In genomic region chr9:71115448-71115975, GRCh38 we compare ENCODE assay signal across 30 cellular contexts. TPM values are rescaled to one million over a fixed set of nuclear protein-coding genes. Genes with fewer than 3 reads are reported as not detected.
"Had no signal": no experiment of that assay in that cellular context is flagged by ENCODE, and none has a peak within 500 bp of the region (broad histone marks: within the 10 kb centered on the region; RNA-seq: fewer than 3 reads in every experiment).

No MANE protein-coding gene starts in this region.

- H3K4me3 ChIP-seq: breast epithelium, heart right ventricle, left ventricle myocardium inferior, skin epidermis, uterus had no signal

- H3K27ac ChIP-seq: breast epithelium, heart right ventricle, left ventricle myocardium inferior, skin epidermis, uterus, WERI-Rb-1 had no signal

- ATAC-seq: activated naive CD8-positive, alpha-beta T cell treated with anti-CD3 and anti-CD28 coated beads, Interleukin-2, amount 50 U/mL, for 24 hours; activated T-helper 17 cell treated with anti-CD3 and anti-CD28 coated beads, Interleukin-2, amount 50 U/mL, for 72 hours; esophagus mucosa; heart right ventricle; naive thymus-derived CD4-positive, alpha-beta T cell; sciatic nerve; stimulated activated effector memory CD8-positive, alpha-beta T cell treated with anti-CD3 and anti-CD28 coated beads, Interleukin-12 subunit alpha, Interleukin-12 subunit beta, amount 100 ng/mL, for 72 hours had no signal

- H3K9me3 ChIP-seq: breast epithelium, heart right ventricle, left ventricle myocardium inferior, uterus had no signal

- H3K27ac Mint-ChIP-seq: activated CD4-positive, alpha-beta memory T cell treated with anti-CD3 and anti-CD28 coated beads for 36 hours; activated CD4-positive, alpha-beta T cell treated with anti-CD3 and anti-CD28 coated beads, Interleukin-2, amount 10 ng/mL, durations not matched to agents 24 days and 14 days; activated naive CD4-positive, alpha-beta T cell treated with anti-CD3 and anti-CD28 coated beads, Interleukin-2, amount 50 U/mL, for 24 hours; activated naive CD8-positive, alpha-beta T cell treated with anti-CD3 and anti-CD28 coated beads, Interleukin-2, amount 50 U/mL, for 24 hours; activated T-cell treated with anti-CD3 and anti-CD28 coated beads, Interleukin-2, amount 50 U/mL, for 24 hours; activated T-helper 17 cell treated with anti-CD3 and anti-CD28 coated beads, Interleukin-2, amount 50 U/mL, for 72 hours; endodermal cell; naive thymus-derived CD4-positive, alpha-beta T cell; stimulated activated effector memory CD8-positive, alpha-beta T cell treated with anti-CD3 and anti-CD28 coated beads, Interleukin-12 subunit alpha, Interleukin-12 subunit beta, amount 100 ng/mL, for 72 hours; stimulated activated naive CD8-positive, alpha-beta T cell treated with anti-CD3 and anti-CD28 coated beads, Interleukin-15, Interleukin-2, amounts not matched to agents 100 ng/mL and 50 ng/mL, for 24 hours; T-helper 1 cell treated with Interleukin-12 subunit alpha and Interleukin-12 subunit beta and Interleukin-4 antibody, amounts not matched to agents 30 μg/mL and 1 μg/mL, for 36 hours; type B pancreatic cell had no signal

- H3K27me3 ChIP-seq: uterus had no signal

- H3K36me3 Mint-ChIP-seq: activated CD4-positive, alpha-beta memory T cell treated with anti-CD3 and anti-CD28 coated beads for 36 hours; activated naive CD4-positive, alpha-beta T cell treated with anti-CD3 and anti-CD28 coated beads, Interleukin-2, amount 50 U/mL, for 24 hours; naive thymus-derived CD4-positive, alpha-beta T cell; stimulated activated effector memory CD8-positive, alpha-beta T cell treated with anti-CD3 and anti-CD28 coated beads, Interleukin-12 subunit alpha, Interleukin-12 subunit beta, amount 100 ng/mL, for 72 hours; type B pancreatic cell had no signal

- H3K9me3 Mint-ChIP-seq: activated CD4-positive, alpha-beta memory T cell treated with anti-CD3 and anti-CD28 coated beads for 36 hours; activated CD4-positive, alpha-beta T cell treated with anti-CD3 and anti-CD28 coated beads, Interleukin-2, amount 10 ng/mL, durations not matched to agents 24 days and 14 days; activated naive CD4-positive, alpha-beta T cell treated with anti-CD3 and anti-CD28 coated beads, Interleukin-2, amount 50 U/mL, for 24 hours; activated naive CD8-positive, alpha-beta T cell treated with anti-CD3 and anti-CD28 coated beads, Interleukin-2, amount 50 U/mL, for 24 hours; activated T-cell treated with anti-CD3 and anti-CD28 coated beads, Interleukin-2, amount 50 U/mL, for 24 hours; activated T-helper 17 cell treated with anti-CD3 and anti-CD28 coated beads, Interleukin-2, amount 50 U/mL, for 72 hours; endodermal cell; stimulated activated effector memory CD8-positive, alpha-beta T cell treated with anti-CD3 and anti-CD28 coated beads, Interleukin-12 subunit alpha, Interleukin-12 subunit beta, amount 100 ng/mL, for 72 hours; stimulated activated naive CD8-positive, alpha-beta T cell treated with anti-CD3 and anti-CD28 coated beads, Interleukin-15, Interleukin-2, amounts not matched to agents 100 ng/mL and 50 ng/mL, for 24 hours; T-helper 1 cell treated with Interleukin-12 subunit alpha and Interleukin-12 subunit beta and Interleukin-4 antibody, amounts not matched to agents 30 μg/mL and 1 μg/mL, for 36 hours; type B pancreatic cell had no signal

- H3K4me3 Mint-ChIP-seq: activated CD4-positive, alpha-beta memory T cell treated with anti-CD3 and anti-CD28 coated beads for 36 hours; activated CD4-positive, alpha-beta T cell treated with anti-CD3 and anti-CD28 coated beads, Interleukin-2, amount 10 ng/mL, durations not matched to agents 24 days and 14 days; activated naive CD4-positive, alpha-beta T cell treated with anti-CD3 and anti-CD28 coated beads, Interleukin-2, amount 50 U/mL, for 24 hours; activated naive CD8-positive, alpha-beta T cell treated with anti-CD3 and anti-CD28 coated beads, Interleukin-2, amount 50 U/mL, for 24 hours; activated T-cell treated with anti-CD3 and anti-CD28 coated beads, Interleukin-2, amount 50 U/mL, for 24 hours; activated T-helper 17 cell treated with anti-CD3 and anti-CD28 coated beads, Interleukin-2, amount 50 U/mL, for 72 hours; endodermal cell; naive thymus-derived CD4-positive, alpha-beta T cell; neural crest cell; stimulated activated effector memory CD8-positive, alpha-beta T cell treated with anti-CD3 and anti-CD28 coated beads, Interleukin-12 subunit alpha, Interleukin-12 subunit beta, amount 100 ng/mL, for 72 hours; stimulated activated naive CD8-positive, alpha-beta T cell treated with anti-CD3 and anti-CD28 coated beads, Interleukin-15, Interleukin-2, amounts not matched to agents 100 ng/mL and 50 ng/mL, for 24 hours; T-helper 1 cell treated with Interleukin-12 subunit alpha and Interleukin-12 subunit beta and Interleukin-4 antibody, amounts not matched to agents 30 μg/mL and 1 μg/mL, for 36 hours; type B pancreatic cell had no signal

- H3K27me3 Mint-ChIP-seq: activated CD4-positive, alpha-beta memory T cell treated with anti-CD3 and anti-CD28 coated beads for 36 hours; activated CD4-positive, alpha-beta T cell treated with anti-CD3 and anti-CD28 coated beads, Interleukin-2, amount 10 ng/mL, durations not matched to agents 24 days and 14 days; activated naive CD8-positive, alpha-beta T cell treated with anti-CD3 and anti-CD28 coated beads, Interleukin-2, amount 50 U/mL, for 24 hours had no signal

- H3K36me3 ChIP-seq: breast epithelium, heart right ventricle, left ventricle myocardium inferior, uterus, WERI-Rb-1 had no signal

- H3K4me1 ChIP-seq: breast epithelium, heart right ventricle, left ventricle myocardium inferior, uterus had no signal

- H3K4me1 Mint-ChIP-seq: activated CD4-positive, alpha-beta T cell treated with anti-CD3 and anti-CD28 coated beads, Interleukin-2, amount 10 ng/mL, durations not matched to agents 24 days and 14 days; activated naive CD4-positive, alpha-beta T cell treated with anti-CD3 and anti-CD28 coated beads, Interleukin-2, amount 50 U/mL, for 24 hours; activated naive CD8-positive, alpha-beta T cell treated with anti-CD3 and anti-CD28 coated beads, Interleukin-2, amount 50 U/mL, for 24 hours; activated T-helper 17 cell treated with anti-CD3 and anti-CD28 coated beads, Interleukin-2, amount 50 U/mL, for 72 hours; naive thymus-derived CD4-positive, alpha-beta T cell; stimulated activated effector memory CD8-positive, alpha-beta T cell treated with anti-CD3 and anti-CD28 coated beads, Interleukin-12 subunit alpha, Interleukin-12 subunit beta, amount 100 ng/mL, for 72 hours had no signal

- DNase-seq: activated CD4-positive, alpha-beta memory T cell treated with anti-CD3 and anti-CD28 coated beads for 36 hours; activated CD4-positive, alpha-beta T cell treated with anti-CD3 and anti-CD28 coated beads, Interleukin-2, amount 10 ng/mL, durations not matched to agents 24 days and 14 days; activated CD4-positive, CD25-positive, alpha-beta regulatory T cell treated with anti-CD3 and anti-CD28 coated beads, Interleukin-2, amount 50 U/mL, for 72 hours; activated CD8-positive, alpha-beta memory T cell treated with anti-CD3 and anti-CD28 coated beads, Interleukin-2, amount 50 U/mL, for 4 hours; activated naive CD8-positive, alpha-beta T cell treated with anti-CD3 and anti-CD28 coated beads, Interleukin-2, amount 50 U/mL, for 24 hours; activated T-cell treated with anti-CD3 and anti-CD28 coated beads, Interleukin-2, amount 50 U/mL, for 24 hours; central memory CD4-positive, alpha-beta T cell; endodermal cell; foreskin fibroblast; heart right ventricle; left ventricle myocardium inferior; naive thymus-derived CD4-positive, alpha-beta T cell; stimulated activated CD4-positive, alpha-beta T cell treated with anti-CD3 and anti-CD28 coated beads, Interleukin-12 subunit alpha, Interleukin-12 subunit beta, amount 100 ng/mL, for 4 hours; stimulated activated CD4-positive, alpha-beta T cell treated with anti-CD3 and anti-CD28 coated beads, Interleukin-4, amount 100 ng/mL, for 1 hour; T-helper 9 cell; uterus; WERI-Rb-1 had no signal

RNA-seq across cellular contexts. Expression of gene TRPM3, which starts 5.9 kb away (rescaled TPM):
- total RNA-seq: activated CD4-positive, alpha-beta memory T cell treated with anti-CD3 and anti-CD28 coated beads for 36 hours; activated CD4-positive, alpha-beta T cell treated with anti-CD3 and anti-CD28 coated beads, Interleukin-2, amount 10 ng/mL, durations not matched to agents 24 days and 14 days; activated CD8-positive, alpha-beta memory T cell treated with anti-CD3 and anti-CD28 coated beads for 36 hours; activated T-helper 17 cell treated with anti-CD3 and anti-CD28 coated beads, Interleukin-2, amount 50 U/mL, for 72 hours; esophagus mucosa; glomerular endothelial cell; naive thymus-derived CD4-positive, alpha-beta T cell had no signal
- polyA plus RNA-seq: naive thymus-derived CD4-positive, alpha-beta T cell had no signal
